8 cellular contexts compared by ENCODE assay signal in the genomic region with DNA sequence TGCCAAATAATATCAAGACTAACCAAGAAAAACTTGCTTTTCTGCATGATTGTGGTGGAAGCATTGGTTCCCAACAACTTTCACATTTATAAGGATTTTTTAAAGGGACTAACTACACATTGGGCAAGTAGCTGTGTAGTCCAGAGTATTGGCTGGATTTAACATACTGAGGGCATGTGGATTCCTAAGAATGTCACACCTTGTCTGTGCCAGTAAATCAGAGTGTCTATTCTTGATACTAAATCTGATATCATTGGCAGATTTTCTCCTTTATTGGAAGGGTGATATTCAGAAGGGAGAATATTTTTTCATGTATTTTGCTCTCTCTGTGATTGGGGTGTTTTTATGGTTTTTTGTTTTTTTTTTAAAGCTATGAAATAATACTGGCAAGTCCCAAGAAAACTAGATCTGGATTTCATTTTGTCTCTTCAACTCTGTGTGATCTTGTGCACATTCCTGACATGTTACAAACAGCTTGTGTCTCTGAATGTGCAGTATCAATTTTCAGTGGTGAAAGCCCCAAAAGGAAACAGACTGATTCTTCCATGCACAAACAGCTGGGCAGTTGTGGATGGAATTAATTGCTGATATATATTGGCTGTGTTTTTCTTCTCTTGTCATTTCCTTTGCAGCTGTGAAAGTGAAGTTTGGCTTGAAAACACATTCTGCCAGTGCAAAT.
DNase-seq lines count a peak whose midpoint lies in the region; ATAC-seq and TF ChIP-seq lines count a peak whose summit lies in the region.

No MANE protein-coding gene starts in this region.

- ATAC-seq in GM18907 (IDR thresholded peaks at IDR 0.05; ENCODE audit: unreplicated experiment) (no peak), HG03135 (IDR thresholded peaks at IDR 0.05; ENCODE audit: unreplicated experiment) (no peak)

- peaks cover 35% of the 10 kb centered on the region for H3K36me3 Mint-ChIP-seq in activated CD4-positive, alpha-beta T cell treated with anti-CD3 and anti-CD28 coated beads, Interleukin-2, amount 10 ng/mL, durations not matched to agents 7 days and 5 days (ENCODE audit: low read depth)
- no peaks in the 10 kb centered on the region for H3K36me3 Mint-ChIP-seq in immature natural killer cell

- no peaks in the 10 kb centered on the region for H3K9me3 Mint-ChIP-seq in activated CD4-positive, alpha-beta T cell treated with anti-CD3 and anti-CD28 coated beads, Interleukin-2, amount 10 ng/mL, durations not matched to agents 7 days and 5 days
- no peaks in the 10 kb centered on the region for H3K9me3 Mint-ChIP-seq in immature natural killer cell

- H3K4me3 Mint-ChIP-seq in activated CD4-positive, alpha-beta T cell treated with anti-CD3 and anti-CD28 coated beads, Interleukin-2, amount 10 ng/mL, durations not matched to agents 7 days and 5 days, result peak overlapping the region; percentile 30
- peak overlapping the region; percentile 49 to 81 (median 62) for H3K4me3 Mint-ChIP-seq in immature natural killer cell

- H3K36me3 ChIP-seq in tibial artery, result no peaks in the 10 kb centered on the region

- H3K9me3 ChIP-seq in tibial artery, result no peaks in the 10 kb centered on the region

- peak overlapping the region; percentile 29 to 45 for H3K27ac ChIP-seq in tibial artery

- TF ChIP-seq CTCF in tibial artery (IDR thresholded peaks at IDR 0.05), result no peak

- intact Hi-C loops in tibial artery (cut with DNase I; ENCODE audit: low total_unique reads), result no loop called here

- H3K4me1 ChIP-seq in tibial artery, result peaks cover 0 to 74% (median 39%) of the 10 kb centered on the region in 4 donors

- no peak overlapping the region for H3K4me3 ChIP-seq in tibial artery

- DNase-seq in activated CD4-positive, alpha-beta T cell treated with anti-CD3 and anti-CD28 coated beads, Interleukin-2, amount 10 ng/mL, durations not matched to agents 7 days and 5 days, result no peak
- no peak for DNase-seq in activated CD4-positive, alpha-beta T cell treated with anti-CD3 and anti-CD28 coated beads, Interleukin-2, amount 50 U/mL, for 1 hour
- peak; percentile 74 for DNase-seq in amniotic stem cell (lab: John Stamatoyannopoulos, UW)
- no peak for DNase-seq in immature natural killer cell
- no peak for DNase-seq in tibial artery
- no peak for DNase-seq in RKO (ENCODE audit: low spot score)

- CTCF ChIA-PET in activated CD4-positive, alpha-beta T cell treated with anti-CD3 and anti-CD28 coated beads, Interleukin-2, amount 10 ng/mL, durations not matched to agents 7 days and 5 days (lab: Charles Lee), result interaction anchor here (0.7 to 3.8 kb wide), 3 partner anchors 8 to 968 kb away, joined by 3 to 14 read pairs (median 4); no protein-coding TSS in a partner anchor

- H3K27ac Mint-ChIP-seq in activated CD4-positive, alpha-beta T cell treated with anti-CD3 and anti-CD28 coated beads, Interleukin-2, amount 10 ng/mL, durations not matched to agents 7 days and 5 days, result peak overlapping the region; percentile 73
- peak overlapping the region; percentile 6 to 89 (median 78) for H3K27ac Mint-ChIP-seq in immature natural killer cell

- POLR2A ChIA-PET in activated CD4-positive, alpha-beta T cell treated with anti-CD3 and anti-CD28 coated beads, Interleukin-2, amount 10 ng/mL, durations not matched to agents 7 days and 5 days (lab: Charles Lee), result no interaction called here

- H3K27me3 Mint-ChIP-seq in activated CD4-positive, alpha-beta T cell treated with anti-CD3 and anti-CD28 coated beads, Interleukin-2, amount 10 ng/mL, durations not matched to agents 7 days and 5 days, result no peaks in the 10 kb centered on the region
- peaks cover 0 to 2% (median 2%) of the 10 kb centered on the region in 3 donors for H3K27me3 Mint-ChIP-seq in immature natural killer cell (ENCODE audit: low read depth in 3 of 3)

- peaks cover 81% of the 10 kb centered on the region for H3K4me1 Mint-ChIP-seq in activated CD4-positive, alpha-beta T cell treated with anti-CD3 and anti-CD28 coated beads, Interleukin-2, amount 10 ng/mL, durations not matched to agents 7 days and 5 days
- H3K4me1 Mint-ChIP-seq in immature natural killer cell, result peaks cover 90 to 100% of the 10 kb centered on the region in 2 donors

- H3K27me3 ChIP-seq in tibial artery, result no peaks in the 10 kb centered on the region
